Comparison of ENCODE assay signal across 28 cellular contexts in the genomic region with DNA sequence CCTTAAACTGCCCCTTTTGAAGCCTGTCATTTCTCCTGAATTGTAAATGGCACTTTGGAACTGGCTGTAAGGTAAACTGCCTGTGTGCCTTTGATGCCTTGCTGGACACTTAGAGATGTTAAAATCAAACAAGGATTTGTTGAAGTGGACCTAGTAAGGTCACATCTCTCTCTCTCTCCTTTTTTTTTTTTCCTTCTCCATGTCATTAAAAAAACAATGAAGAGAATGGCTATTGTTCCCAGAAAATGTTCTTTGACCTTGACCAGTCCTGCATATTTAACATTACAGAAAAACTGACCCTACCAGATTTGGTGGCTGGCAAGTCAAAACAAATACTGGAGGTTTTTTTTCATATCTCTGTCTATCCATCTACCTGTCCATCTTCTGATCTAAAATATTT. TPM values are rescaled to one million over a fixed set of nuclear protein-coding genes. Genes with fewer than 3 reads are reported as not detected.
DNase-seq lines count a peak whose midpoint lies in the region; ATAC-seq, FAIRE-seq and TF ChIP-seq lines count a peak whose summit lies in the region.
"Had no signal": no experiment of that assay in that cellular context is flagged by ENCODE, and none has a peak within 500 bp of the region (broad histone marks: within the 10 kb centered on the region; RNA-seq: fewer than 3 reads in every experiment).

No MANE protein-coding gene starts in this region.

- FAIRE-seq in endothelial cell of umbilical vein (lab: Jason Lieb, UNC), result peak; percentile 85
- FAIRE-seq: GM12892 had no signal

- intact Hi-C loops in natural killer cell (cut with micrococcal nuclease), result no loop called here
- intact Hi-C loops in endothelial cell of umbilical vein (cut with micrococcal nuclease), result loop anchor here (2.0 to 10.0 kb wide), 3 partner anchors 49 to 1261 kb away; partner anchors contain the start of gene RICTOR
- intact Hi-C loops in lower leg skin (cut with DNase I; ENCODE audit: low total_unique reads), result no loop called here

- TF ChIP-seq POLR2A in endothelial cell of umbilical vein (IDR thresholded peaks at IDR 0.05; ENCODE audit: low read depth, low read length) (no peak), lower leg skin (IDR thresholded peaks at IDR 0.05) (no peak)

- H4K20me1 ChIP-seq in endothelial cell of umbilical vein (replicated peaks; ENCODE audit: control insufficient read depth, extremely low read depth, insufficient read depth, low read length), result no peaks in the 10 kb centered on the region
- H4K20me1 ChIP-seq: BLaER1 had no signal

- H3K27ac ChIP-seq in endothelial cell of umbilical vein (ENCODE audit: insufficient read depth, low read depth, low read length), result peak overlapping the region; percentile 91
- H3K27ac ChIP-seq: BLaER1, RWPE1 had no signal

- H3K27ac Mint-ChIP-seq in natural killer cell (no peak overlapping the region), neural crest cell (ENCODE audit: unreplicated experiment) (no peak overlapping the region)
- no peak overlapping the region for H3K27ac Mint-ChIP-seq in natural killer cell treated with Interleukin-12 subunit alpha and Interleukin-12 subunit beta and Interleukin-15 and Interleukin-18, amount 100 ng/mL, for 72 hours
- H3K27ac Mint-ChIP-seq: activated naive CD4-positive, alpha-beta T cell treated with anti-CD3 and anti-CD28 coated beads, Interleukin-2, amount 50 U/mL, for 24 hours; progenitor cell of endocrine pancreas; WTC11 had no signal

- no peaks in the 10 kb centered on the region for H3K9me1 ChIP-seq in endothelial cell of umbilical vein (replicated peaks; ENCODE audit: control insufficient read depth, extremely low read depth, insufficient read depth, low read length)

- H3K79me2 ChIP-seq in endothelial cell of umbilical vein (ENCODE audit: control insufficient read depth, insufficient read depth, low read length), result peaks cover 20% of the 10 kb centered on the region

- peak overlapping the region; percentile 76 for H2AFZ ChIP-seq in endothelial cell of umbilical vein (ENCODE audit: low read depth, low read length)

- H3K4me1 Mint-ChIP-seq in natural killer cell (peaks cover 16 to 19% of the 10 kb centered on the region in 2 donors), neural crest cell (peaks cover 28% of the 10 kb centered on the region)
- H3K4me1 Mint-ChIP-seq in natural killer cell treated with Interleukin-12 subunit alpha and Interleukin-12 subunit beta and Interleukin-15 and Interleukin-18, amount 100 ng/mL, for 72 hours (ENCODE audit: low read depth in 2 of 2), result peaks cover 5 to 8% of the 10 kb centered on the region in 2 donors

- BruUV-seq in endothelial cell of umbilical vein (replicated peaks; lab: Mats Ljungman, UMichigan), result no TSS peak

- ATAC-seq in natural killer cell (no peak), GM21737 (IDR thresholded peaks at IDR 0.05; ENCODE audit: unreplicated experiment) (no peak)
- ATAC-seq in natural killer cell treated with Interleukin-12 subunit alpha and Interleukin-12 subunit beta and Interleukin-15 and Interleukin-18, amount 100 ng/mL, for 72 hours, result no peak
- ATAC-seq: HCT116; left cardiac atrium; naive thymus-derived CD8-positive, alpha-beta T cell; WTC11 had no signal

- H3K9me3 ChIP-seq in endothelial cell of umbilical vein (replicated peaks; ENCODE audit: control insufficient read depth, insufficient read depth, low read length), result no peaks in the 10 kb centered on the region
- H3K9me3 ChIP-seq: BLaER1, uterus had no signal

- H3K4me1 ChIP-seq in endothelial cell of umbilical vein (ENCODE audit: control insufficient read depth, extremely low read depth, insufficient read depth, low read length), result peaks cover 37% of the 10 kb centered on the region
- H3K4me1 ChIP-seq: uterus had no signal

- H3K4me3 Mint-ChIP-seq in natural killer cell (peak overlapping the region; percentile 10), neural crest cell (peak overlapping the region; percentile 20)
- H3K4me3 Mint-ChIP-seq in natural killer cell treated with Interleukin-12 subunit alpha and Interleukin-12 subunit beta and Interleukin-15 and Interleukin-18, amount 100 ng/mL, for 72 hours, result no peak overlapping the region
- H3K4me3 Mint-ChIP-seq: activated naive CD4-positive, alpha-beta T cell treated with anti-CD3 and anti-CD28 coated beads, Interleukin-2, amount 50 U/mL, for 24 hours; naive thymus-derived CD8-positive, alpha-beta T cell; WTC11 had no signal

- peak overlapping the region; percentile 68 for H3K4me2 ChIP-seq in endothelial cell of umbilical vein (ENCODE audit: insufficient read depth, low read length)
- H3K4me2 ChIP-seq: BLaER1 had no signal

- H3K36me3 ChIP-seq in endothelial cell of umbilical vein (ENCODE audit: control insufficient read depth in 2 of 2, extremely low read depth in 1 of 2, insufficient read depth in 2 of 2, low read length in 2 of 2), result no peaks in the 10 kb centered on the region
- H3K36me3 ChIP-seq: BLaER1, uterus had no signal

- no peaks in the 10 kb centered on the region for H3K27me3 ChIP-seq in endothelial cell of umbilical vein (ENCODE audit: control insufficient read depth in 2 of 2, insufficient read depth in 2 of 2, low read length in 2 of 2)
- H3K27me3 ChIP-seq: BLaER1, uterus had no signal

- H3K4me3 ChIP-seq in endothelial cell of umbilical vein (replicated peaks in 1 of 3; ENCODE audit: insufficient read depth in 1 of 3, low read depth in 1 of 3, low read length in 3 of 3) (no peak overlapping the region), lower leg skin (ENCODE audit: low read depth, poor library complexity, severe bottlenecking) (no peak overlapping the region)
- H3K4me3 ChIP-seq: BLaER1, uterus had no signal

- dilution Hi-C loops in endothelial cell of umbilical vein (cut with MboI; ENCODE audit: extremely low pct_ligation_motif_present, low sequenced_read_pairs), result no loop called here

- POLR2A ChIA-PET in endothelial cell of umbilical vein (lab: Charles Lee), result no interaction called here

- CTCF ChIA-PET in endothelial cell of umbilical vein (lab: Charles Lee), result interaction anchor here (1.5 to 8.4 kb wide), 3 partner anchors 74 to 120 kb away, joined by 4 to 210 read pairs (median 4); no protein-coding TSS in a partner anchor

- H3K27me3 Mint-ChIP-seq in natural killer cell (ENCODE audit: low read depth in 2 of 2), result no peaks in the 10 kb centered on the region
- H3K27me3 Mint-ChIP-seq in natural killer cell treated with Interleukin-12 subunit alpha and Interleukin-12 subunit beta and Interleukin-15 and Interleukin-18, amount 100 ng/mL, for 72 hours, result peaks cover 0 to 9% of the 10 kb centered on the region in 2 donors
- peaks cover 13% of the 10 kb centered on the region for H3K27me3 Mint-ChIP-seq in neural crest cell (ENCODE audit: low read depth)
- H3K27me3 Mint-ChIP-seq: progenitor cell of endocrine pancreas had no signal

- H3K36me3 Mint-ChIP-seq in natural killer cell (no peaks in the 10 kb centered on the region), neural crest cell (ENCODE audit: low read depth) (no peaks in the 10 kb centered on the region)
- H3K36me3 Mint-ChIP-seq in natural killer cell treated with Interleukin-12 subunit alpha and Interleukin-12 subunit beta and Interleukin-15 and Interleukin-18, amount 100 ng/mL, for 72 hours, result no peaks in the 10 kb centered on the region
- H3K36me3 Mint-ChIP-seq: activated naive CD4-positive, alpha-beta T cell treated with anti-CD3 and anti-CD28 coated beads, Interleukin-2, amount 50 U/mL, for 24 hours; naive thymus-derived CD8-positive, alpha-beta T cell; WTC11 had no signal

- TF ChIP-seq CTCF in natural killer cell (IDR thresholded peaks at IDR 0.05) (no peak), endothelial cell of umbilical vein (IDR thresholded peaks at IDR 0.05; ENCODE audit: extremely low read depth in 1 of 2, insufficient read depth in 1 of 2, low read depth in 1 of 2, low read length in 2 of 2) (no peak), neural crest cell (conservative IDR thresholded peaks at IDR 0.05) (no peak), lower leg skin (IDR thresholded peaks at IDR 0.05) (no peak)

- no peaks in the 10 kb centered on the region for H3K9me3 Mint-ChIP-seq in natural killer cell
- H3K9me3 Mint-ChIP-seq in natural killer cell treated with Interleukin-12 subunit alpha and Interleukin-12 subunit beta and Interleukin-15 and Interleukin-18, amount 100 ng/mL, for 72 hours, result no peaks in the 10 kb centered on the region
- H3K9me3 Mint-ChIP-seq in neural crest cell, result no peaks in the 10 kb centered on the region
- H3K9me3 Mint-ChIP-seq: activated naive CD4-positive, alpha-beta T cell treated with anti-CD3 and anti-CD28 coated beads, Interleukin-2, amount 50 U/mL, for 24 hours; WTC11 had no signal

- peak overlapping the region; percentile 52 for H3K9ac ChIP-seq in endothelial cell of umbilical vein (replicated peaks; ENCODE audit: extremely low read depth, insufficient read depth, low read length)
- H3K9ac ChIP-seq: BLaER1 had no signal

- DNase-seq in natural killer cell, result no peak
- DNase-seq in natural killer cell treated with Interleukin-12 subunit alpha and Interleukin-12 subunit beta and Interleukin-15 and Interleukin-18, amount 100 ng/mL, for 72 hours (ENCODE audit: low spot score), result no peak
- DNase-seq in endothelial cell of umbilical vein (ENCODE audit: low read depth, low spot score), result peak; percentile 84
- no peak for DNase-seq in neural crest cell (ENCODE audit: low read depth, low spot score)
- no peak for DNase-seq in COLO829 (ENCODE audit: low spot score)
- no peak for DNase-seq in lower leg skin (ENCODE audit: low spot score in 2 of 2)
- no peak for DNase-seq in COLO668 (lab: John Stamatoyannopoulos, UW; ENCODE audit: unreplicated experiment)
- DNase-seq: activated CD4-positive, alpha-beta T cell treated with anti-CD3 and anti-CD28 coated beads, Interleukin-2, amount 50 U/mL, for 4 hours; anterior cingulate cortex; Calu3; caudate nucleus; head of caudate nucleus; left cardiac atrium; naive thymus-derived CD8-positive, alpha-beta T cell; NCI-H1105; NCI-H2029 treated with DMSO at 0.1 percent for 48 hours; NCI-H226; substantia nigra; T-helper 9 cell; uterus had no signal

TF ChIP-seq in endothelial cell of umbilical vein, 7 proteins besides CTCF, POLR2A, EP300 and RAD21 (continues in another document):
- TF ChIP-seq EZH2 (IDR thresholded peaks at IDR 0.05; ENCODE audit: borderline replicate concordance, low read depth, low read length, severe bottlenecking), result no peak

RNA-seq across cellular contexts. Expression of gene DAB2, which starts 2.9 kb away (rescaled TPM):
- total RNA-seq in natural killer cell (10 to 100 TPM; 33.0 to 53.8 (median 36.9) TPM), endothelial cell of umbilical vein (245 and 283 TPM in 2 replicates), neural crest cell (9.5 and 10.1 TPM in 2 replicates), lower leg skin (10 to 100 TPM; 13.6 to 25.7 (median 19.2) TPM)
- 1 to 10 TPM; 4.0 to 8.5 TPM for total RNA-seq in natural killer cell treated with Interleukin-12 subunit alpha and Interleukin-12 subunit beta and Interleukin-15 and Interleukin-18, amount 100 ng/mL, for 72 hours
- polyA plus RNA-seq in endothelial cell of umbilical vein, result 168 TPM in 2 replicates
- polyA plus RNA-seq in endothelial cell of umbilical vein (2011; cell fraction: cytosol; rRNA removed), result 142 and 143 TPM in 2 replicates
- polyA plus RNA-seq in endothelial cell of umbilical vein (2011; cell fraction: nucleus; rRNA removed), result 403 and 406 TPM in 2 replicates
- polyA plus RNA-seq in endothelial cell of umbilical vein (2012), result 155 and 160 TPM in 2 replicates
- 381 and 392 TPM in 2 replicates for polyA minus RNA-seq in endothelial cell of umbilical vein
- 71.7 TPM for polyA minus RNA-seq in endothelial cell of umbilical vein (2011; cell fraction: cytosol; rRNA and poly(A)+ RNA removed)
- polyA minus RNA-seq in endothelial cell of umbilical vein (2011; cell fraction: nucleus; rRNA and poly(A)+ RNA removed), result 989 and 991 TPM in 2 replicates
